19 cellular contexts compared by ENCODE assay signal in genomic region chr22:20061481-20061861, GRCh38. TPM values are rescaled to one million over a fixed set of nuclear protein-coding genes. Genes with fewer than 3 reads are reported as not detected.
A peak's percentile ranks its signal among the peaks of the same experiment; 100 is the strongest.
DNase-seq lines count a peak whose midpoint lies in the region; ATAC-seq, FAIRE-seq and TF ChIP-seq lines count a peak whose summit lies in the region.
"Had no signal": no experiment of that assay in that cellular context is flagged by ENCODE, and none has a peak within 500 bp of the region (broad histone marks: within the 10 kb centered on the region; RNA-seq: fewer than 3 reads in every experiment).

No MANE protein-coding gene starts in this region.

- H3K9ac ChIP-seq in IMR-90 (ENCODE audit: low read depth, low read length) (no peak overlapping the region), endothelial cell of umbilical vein (replicated peaks; ENCODE audit: extremely low read depth, insufficient read depth, low read length) (no peak overlapping the region)
- H3K9ac ChIP-seq: BLaER1 had no signal

- no peak overlapping the region for H2BK15ac ChIP-seq in IMR-90 (ENCODE audit: low read depth, low read length)

- H3K4me3 Mint-ChIP-seq in activated T-helper 17 cell treated with anti-CD3 and anti-CD28 coated beads, Interleukin-2, amount 50 U/mL, for 72 hours = no peak overlapping the region
- H3K4me3 Mint-ChIP-seq: dendritic cell treated with granulocyte-macrophage colony-stimulating factor and Interleukin-4, amounts not matched to agents 40 ng/mL and 50 ng/mL, for 4 days had no signal

- no peak overlapping the region for H2AK5ac ChIP-seq in IMR-90 (ENCODE audit: low read depth, low read length)

- in situ Hi-C loops in IMR-90 (cut with MboI; ENCODE audit: low sequenced_read_pairs) = no loop called here
- in situ Hi-C loops in transverse colon (cut with MboI; ENCODE audit: low pct_ligation_motif_present in 1 of 4, low pct_unique_long_range_greater_than_20kb in 1 of 4, low sequenced_read_pairs in 3 of 4) = no loop called here

- H3K36me3 Mint-ChIP-seq in activated T-helper 17 cell treated with anti-CD3 and anti-CD28 coated beads, Interleukin-2, amount 50 U/mL, for 72 hours (ENCODE audit: low read depth) = peaks cover 17% of the 10 kb centered on the region

- no peak overlapping the region for H3K4ac ChIP-seq in IMR-90 (ENCODE audit: low read depth, low read length)

- 87% methylated on average over 8 of the region's 11 CpGs; no CpG with 5 or more reads in 1 of the 2 experiments for WGBS in IMR-90 (ENCODE audit: extremely low coverage in 2 of 2, insufficient read length in 1 of 2), 2 experiments
- 81% methylated on average over 7 of the region's 11 CpGs; no CpG with 5 or more reads in 1 of the 2 donors for WGBS in transverse colon (ENCODE audit: low coverage in 1 of 2), 2 donors

- no peak for TF ChIP-seq EP300 in transverse colon (IDR thresholded peaks at IDR 0.05; ENCODE audit: low read depth)

- CTCF ChIA-PET in IMR-90 (lab: Yijun Ruan, JAX) (no interaction called here), endothelial cell of umbilical vein (lab: Charles Lee) (interaction anchor here (1.0 to 1.2 kb wide), 3 partner anchors 17 to 108 kb away, joined by 3 to 4 read pairs (median 4); no protein-coding TSS in a partner anchor)

- H3K36me3 ChIP-seq in IMR-90 (ENCODE audit: control insufficient read depth, insufficient read depth, low read length) (peaks cover 40% of the 10 kb centered on the region), endothelial cell of umbilical vein (ENCODE audit: control insufficient read depth in 2 of 2, extremely low read depth in 1 of 2, insufficient read depth in 2 of 2, low read length in 2 of 2) (peaks cover 2 to 19% of the 10 kb centered on the region in 2 experiments), osteoblast (ENCODE audit: insufficient read depth, low read length) (peaks cover 27% of the 10 kb centered on the region), transverse colon (peaks cover 0 to 11% (median 2%) of the 10 kb centered on the region in 4 donors)

- H3K23ac ChIP-seq in IMR-90 (ENCODE audit: low read depth, low read length) = no peak overlapping the region

- POLR2A ChIA-PET in IMR-90 (lab: Charles Lee; ENCODE audit: unreplicated experiment) = no interaction called here
- POLR2A ChIA-PET in endothelial cell of umbilical vein (lab: Charles Lee) = no interaction called here

- H3K79me2 ChIP-seq in endothelial cell of umbilical vein (ENCODE audit: control insufficient read depth, insufficient read depth, low read length) = no peaks in the 10 kb centered on the region
- H3K79me2 ChIP-seq in osteoblast (ENCODE audit: insufficient read depth, low read length) = no peaks in the 10 kb centered on the region

- H3K4me1 ChIP-seq in IMR-90 (ENCODE audit: control insufficient read depth, insufficient read depth, low read length) (no peaks in the 10 kb centered on the region), endothelial cell of umbilical vein (ENCODE audit: control insufficient read depth, extremely low read depth, insufficient read depth, low read length) (peaks cover 12% of the 10 kb centered on the region), osteoblast (ENCODE audit: insufficient read depth, low read length) (no peaks in the 10 kb centered on the region), transverse colon (no peaks in the 10 kb centered on the region)
- H3K4me1 ChIP-seq: ascending aorta, tibial artery had no signal

- H4K8ac ChIP-seq in IMR-90 (ENCODE audit: low read depth in 2 of 2, low read length in 2 of 2) = no peak overlapping the region

- peaks cover 5 to 8% of the 10 kb centered on the region in 2 experiments; a peak in 1 of 4 replicates for H3K79me1 ChIP-seq in IMR-90 (ENCODE audit: low read depth in 1 of 2, low read length in 2 of 2)

- H2AFZ ChIP-seq in IMR-90 (replicated peaks; ENCODE audit: low read length, poor library complexity) (no peak overlapping the region), endothelial cell of umbilical vein (ENCODE audit: low read depth, low read length) (no peak overlapping the region), osteoblast (ENCODE audit: low read length) (no peak overlapping the region)

- no peaks in the 10 kb centered on the region for H3K4me1 Mint-ChIP-seq in activated T-helper 17 cell treated with anti-CD3 and anti-CD28 coated beads, Interleukin-2, amount 50 U/mL, for 72 hours

- H3K56ac ChIP-seq in IMR-90 (ENCODE audit: extremely low read depth, insufficient read depth, low read length) = no peak overlapping the region

- TF ChIP-seq POLR2A in IMR-90 (IDR thresholded peaks at IDR 0.05; ENCODE audit: low read depth, low read length) = no peak
- TF ChIP-seq POLR2A in endothelial cell of umbilical vein (IDR thresholded peaks at IDR 0.05; ENCODE audit: low read depth, low read length) = no peak
- TF ChIP-seq POLR2A in transverse colon (IDR thresholded peaks at IDR 0.05) = no peak

- H3K9me1 ChIP-seq in IMR-90 (ENCODE audit: insufficient read depth, low read length) (peaks cover 6% of the 10 kb centered on the region), endothelial cell of umbilical vein (replicated peaks; ENCODE audit: control insufficient read depth, extremely low read depth, insufficient read depth, low read length) (no peaks in the 10 kb centered on the region)

- H3K4me2 ChIP-seq in IMR-90 (ENCODE audit: low read depth, low read length) (no peak overlapping the region), endothelial cell of umbilical vein (ENCODE audit: insufficient read depth, low read length) (no peak overlapping the region), osteoblast (ENCODE audit: insufficient read depth, low read length) (no peak overlapping the region)
- H3K4me2 ChIP-seq: BLaER1 had no signal

- dilution Hi-C loops in IMR-90 (cut with HindIII; ENCODE audit: low sequenced_read_pairs, unreplicated experiment) (no loop called here), endothelial cell of umbilical vein (cut with MboI; ENCODE audit: extremely low pct_ligation_motif_present, low sequenced_read_pairs) (no loop called here)

- H2AK9ac ChIP-seq in IMR-90 (replicated peaks; ENCODE audit: low read depth, low read length, poor library complexity) = no peak overlapping the region

- no peak overlapping the region for H3K27ac Mint-ChIP-seq in activated T-helper 17 cell treated with anti-CD3 and anti-CD28 coated beads, Interleukin-2, amount 50 U/mL, for 72 hours
- H3K27ac Mint-ChIP-seq: dendritic cell treated with granulocyte-macrophage colony-stimulating factor and Interleukin-4, amounts not matched to agents 40 ng/mL and 50 ng/mL, for 4 days had no signal

- no peak overlapping the region for H2BK20ac ChIP-seq in IMR-90 (ENCODE audit: low read depth, low read length)

- H3K27me3 Mint-ChIP-seq in activated T-helper 17 cell treated with anti-CD3 and anti-CD28 coated beads, Interleukin-2, amount 50 U/mL, for 72 hours = no peaks in the 10 kb centered on the region
- H3K27me3 Mint-ChIP-seq: dendritic cell treated with granulocyte-macrophage colony-stimulating factor and Interleukin-4, amounts not matched to agents 40 ng/mL and 50 ng/mL, for 4 days had no signal

- H3K9me3 ChIP-seq in IMR-90 (ENCODE audit: control insufficient read depth, insufficient read depth, low read length) = no peaks in the 10 kb centered on the region
- no peaks in the 10 kb centered on the region for H3K9me3 ChIP-seq in endothelial cell of umbilical vein (replicated peaks; ENCODE audit: control insufficient read depth, insufficient read depth, low read length)
- H3K9me3 ChIP-seq in osteoblast (ENCODE audit: low read depth, low read length) = no peaks in the 10 kb centered on the region
- no peaks in the 10 kb centered on the region for H3K9me3 ChIP-seq in transverse colon
- H3K9me3 ChIP-seq: ascending aorta, BLaER1, tibial artery had no signal

- BruUV-seq in IMR-90 (replicated peaks; lab: Mats Ljungman, UMichigan) (no TSS peak), endothelial cell of umbilical vein (replicated peaks; lab: Mats Ljungman, UMichigan) (no TSS peak)

- DNase-seq in ELR (ENCODE audit: low read depth) (peak; percentile 43), IMR-90 (peak; percentile 8), endothelial cell of umbilical vein (ENCODE audit: low read depth, low spot score) (peak; percentile 6), osteoblast (ENCODE audit: insufficient read length, low spot score, missing footprints) (peak; percentile 68), transverse colon (no peak), OCI-M1 (lab: John Stamatoyannopoulos, UW) (no peak)
- DNase-seq: activated CD4-positive, CD25-positive, alpha-beta regulatory T cell; DMS153; NCI-H1436; NCI-H2227 treated with DMSO at 0.1 percent for 48 hours; nucleus accumbens; SHP77 treated with DMSO at 0.1 percent for 48 hours; tibial artery had no signal

- H3K27ac ChIP-seq in IMR-90 (ENCODE audit: insufficient read depth, low read length) (no peak overlapping the region), endothelial cell of umbilical vein (ENCODE audit: insufficient read depth, low read depth, low read length) (peak overlapping the region; percentile 2), osteoblast (ENCODE audit: low read depth, low read length) (no peak overlapping the region), transverse colon (no peak overlapping the region)
- H3K27ac ChIP-seq: ascending aorta, BLaER1, HL-60, tibial artery had no signal

- no peak overlapping the region for H3K18ac ChIP-seq in IMR-90 (ENCODE audit: low read depth, low read length)

- no peak for FAIRE-seq in endothelial cell of umbilical vein (lab: Jason Lieb, UNC)

- H4K5ac ChIP-seq in IMR-90 (ENCODE audit: low read depth, low read length) = no peak overlapping the region

- H3K9me3 Mint-ChIP-seq in activated T-helper 17 cell treated with anti-CD3 and anti-CD28 coated beads, Interleukin-2, amount 50 U/mL, for 72 hours = no peaks in the 10 kb centered on the region
- H3K9me3 Mint-ChIP-seq: dendritic cell treated with granulocyte-macrophage colony-stimulating factor and Interleukin-4, amounts not matched to agents 40 ng/mL and 50 ng/mL, for 4 days had no signal

- H3K27me3 ChIP-seq in IMR-90 (ENCODE audit: control insufficient read depth, insufficient read depth, low read length) (no peaks in the 10 kb centered on the region), endothelial cell of umbilical vein (ENCODE audit: control insufficient read depth in 2 of 2, insufficient read depth in 2 of 2, low read length in 2 of 2) (no peaks in the 10 kb centered on the region), osteoblast (ENCODE audit: insufficient read depth, low read length) (no peaks in the 10 kb centered on the region), transverse colon (no peaks in the 10 kb centered on the region)
- H3K27me3 ChIP-seq: ascending aorta, BLaER1, tibial artery had no signal

- intact Hi-C loops in IMR-90 (cut with micrococcal nuclease) (no loop called here), endothelial cell of umbilical vein (cut with micrococcal nuclease) (no loop called here), transverse colon (cut with DNase I; ENCODE audit: low total_unique reads) (no loop called here)

- H3K4me3 ChIP-seq in IMR-90 (ENCODE audit: insufficient read depth, low read depth, low read length) (no peak overlapping the region), endothelial cell of umbilical vein (replicated peaks in 1 of 3; ENCODE audit: insufficient read depth in 1 of 3, low read depth in 1 of 3, low read length in 3 of 3) (no peak overlapping the region), osteoblast (ENCODE audit: insufficient read depth, low read length) (no peak overlapping the region), transverse colon (no peak overlapping the region)
- H3K4me3 ChIP-seq: ascending aorta, BLaER1, tibial artery had no signal

- H2BK120ac ChIP-seq in IMR-90 (ENCODE audit: low read depth, low read length) = no peak overlapping the region

- no peak overlapping the region for H4K91ac ChIP-seq in IMR-90 (ENCODE audit: insufficient read depth, low read depth, low read length)

- H3K14ac ChIP-seq in IMR-90 (replicated peaks; ENCODE audit: low read depth, low read length) = no peak overlapping the region

- H4K20me1 ChIP-seq in IMR-90 (ENCODE audit: insufficient read depth, low read length) (no peaks in the 10 kb centered on the region; the same call in 1 of the 2 replicates), endothelial cell of umbilical vein (replicated peaks; ENCODE audit: control insufficient read depth, extremely low read depth, insufficient read depth, low read length) (no peaks in the 10 kb centered on the region), osteoblast (ENCODE audit: insufficient read depth, low read length) (peaks cover 9% of the 10 kb centered on the region)
- H4K20me1 ChIP-seq: BLaER1 had no signal

- TF ChIP-seq CTCF in IMR-90 (conservative IDR thresholded peaks at IDR 0.05; ENCODE audit: low read depth, low read length) = no peak
- TF ChIP-seq CTCF in endothelial cell of umbilical vein (IDR thresholded peaks at IDR 0.05; ENCODE audit: extremely low read depth in 1 of 2, insufficient read depth in 1 of 2, low read depth in 1 of 2, low read length in 2 of 2) = no peak
- no peak for TF ChIP-seq CTCF in osteoblast (IDR thresholded peaks at IDR 0.05; ENCODE audit: extremely low read depth, low read depth, low read length)
- no peak for TF ChIP-seq CTCF in transverse colon (IDR thresholded peaks at IDR 0.05)

- no peak for TF ChIP-seq RAD21 in IMR-90 (IDR thresholded peaks at IDR 0.05; ENCODE audit: low read length)

- no peak for ATAC-seq in IMR-90 (ENCODE audit: low read depth)
- ATAC-seq in GM18870 (IDR thresholded peaks at IDR 0.05; ENCODE audit: unreplicated experiment) = no peak
- ATAC-seq in activated T-helper 17 cell treated with anti-CD3 and anti-CD28 coated beads, Interleukin-2, amount 50 U/mL, for 72 hours (replicated peaks) = no peak

- no peak overlapping the region for H2BK5ac ChIP-seq in IMR-90 (ENCODE audit: low read depth, low read length, poor library complexity, severe bottlenecking)

RNA-seq across cellular contexts. Expression of gene DGCR8, which starts 18.6 kb away (rescaled TPM):
- total RNA-seq in IMR-90 (2012; rRNA removed) = 16.7 and 22.8 TPM in 2 replicates
- 21.5 and 25.3 TPM in 2 replicates for polyA plus RNA-seq in IMR-90 (2012; rRNA removed)
- 12.2 and 14.6 TPM in 2 replicates for polyA plus RNA-seq in IMR-90 (2012; cell fraction: cytosol; rRNA removed)
- polyA plus RNA-seq in IMR-90 (2012; cell fraction: nucleus; rRNA removed; ENCODE audit: low replicate concordance) = 122 and 125 TPM in 2 replicates
- 64.2 and 69.7 TPM in 2 replicates for total RNA-seq in endothelial cell of umbilical vein
- polyA plus RNA-seq in endothelial cell of umbilical vein = 30.7 and 32.7 TPM in 2 replicates
- 19.3 and 20.7 TPM in 2 replicates for polyA plus RNA-seq in endothelial cell of umbilical vein (2011; cell fraction: cytosol; rRNA removed)
- polyA plus RNA-seq in endothelial cell of umbilical vein (2011; cell fraction: nucleus; rRNA removed) = 204 and 207 TPM in 2 replicates
- 23.8 and 25.5 TPM in 2 replicates for polyA plus RNA-seq in endothelial cell of umbilical vein (2012)
- polyA minus RNA-seq in endothelial cell of umbilical vein = 46.3 and 55.3 TPM in 2 replicates
- 13.1 TPM for polyA minus RNA-seq in endothelial cell of umbilical vein (2011; cell fraction: cytosol; rRNA and poly(A)+ RNA removed)
- polyA minus RNA-seq in endothelial cell of umbilical vein (2011; cell fraction: nucleus; rRNA and poly(A)+ RNA removed) = 69.8 and 77.2 TPM in 2 replicates
- 25.9 and 44.2 TPM in 2 replicates for total RNA-seq in osteoblast
- 100 to 1,000 TPM in 1 of 4 donors, 10 to 100 TPM in 3; 34.3 to 182 (median 64.7) TPM for total RNA-seq in transverse colon
- 10 to 100 TPM; 42.8 to 43.2 TPM for total RNA-seq in activated T-helper 17 cell treated with anti-CD3 and anti-CD28 coated beads, Interleukin-2, amount 50 U/mL, for 72 hours

RNA-seq across cellular contexts. Expression of gene TANGO2, which starts 40.6 kb away (rescaled TPM):
- total RNA-seq in IMR-90 (2012; rRNA removed) = 60.5 and 75.1 TPM in 2 replicates
- polyA plus RNA-seq in IMR-90 (2012; rRNA removed) = 43.2 and 45.1 TPM in 2 replicates
- polyA plus RNA-seq in IMR-90 (2012; cell fraction: cytosol; rRNA removed) = 33.0 and 52.8 TPM in 2 replicates
- 45.9 and 91.8 TPM in 2 replicates for polyA plus RNA-seq in IMR-90 (2012; cell fraction: nucleus; rRNA removed; ENCODE audit: low replicate concordance)
- 33.2 and 40.0 TPM in 2 replicates for total RNA-seq in endothelial cell of umbilical vein
- polyA plus RNA-seq in endothelial cell of umbilical vein = 49.3 and 59.5 TPM in 2 replicates
- 34.3 and 36.5 TPM in 2 replicates for polyA plus RNA-seq in endothelial cell of umbilical vein (2011; cell fraction: cytosol; rRNA removed)
- 48.4 and 53.3 TPM in 2 replicates for polyA plus RNA-seq in endothelial cell of umbilical vein (2011; cell fraction: nucleus; rRNA removed)
- polyA plus RNA-seq in endothelial cell of umbilical vein (2012) = 20.4 and 20.9 TPM in 2 replicates
- polyA minus RNA-seq in endothelial cell of umbilical vein = 82.2 and 90.8 TPM in 2 replicates
- polyA minus RNA-seq in endothelial cell of umbilical vein (2011; cell fraction: cytosol; rRNA and poly(A)+ RNA removed) = 10.1 TPM
- polyA minus RNA-seq in endothelial cell of umbilical vein (2011; cell fraction: nucleus; rRNA and poly(A)+ RNA removed) = 22.9 and 23.8 TPM in 2 replicates
- 41.8 and 43.8 TPM in 2 replicates for total RNA-seq in osteoblast
- total RNA-seq in transverse colon = 100 to 1,000 TPM in 1 of 4 donors, 10 to 100 TPM in 3; 32.9 to 101 (median 50.6) TPM
- total RNA-seq in activated T-helper 17 cell treated with anti-CD3 and anti-CD28 coated beads, Interleukin-2, amount 50 U/mL, for 72 hours = 10 to 100 TPM; 19.3 to 28.2 TPM

RNA-seq across cellular contexts. Expression of gene ARVCF, which starts 44.8 kb away (rescaled TPM):
- total RNA-seq in IMR-90 (2012; rRNA removed) (8.6 and 12.2 TPM in 2 replicates), endothelial cell of umbilical vein (105 and 109 TPM in 2 replicates), osteoblast (19.7 and 27.1 TPM in 2 replicates), transverse colon (10 to 100 TPM; 15.3 to 81.6 (median 19.3) TPM)
- polyA plus RNA-seq in IMR-90 (2012; rRNA removed) (14.1 and 18.1 TPM in 2 replicates), endothelial cell of umbilical vein (81.3 and 83.6 TPM in 2 replicates)
- 8.9 and 14.7 TPM in 2 replicates for polyA plus RNA-seq in IMR-90 (2012; cell fraction: cytosol; rRNA removed)
- polyA plus RNA-seq in IMR-90 (2012; cell fraction: nucleus; rRNA removed; ENCODE audit: low replicate concordance) = 46.1 and 149 TPM in 2 replicates
- polyA plus RNA-seq in endothelial cell of umbilical vein (2011; cell fraction: cytosol; rRNA removed) = 30.5 and 49.1 TPM in 2 replicates
- polyA plus RNA-seq in endothelial cell of umbilical vein (2011; cell fraction: nucleus; rRNA removed) = 288 and 295 TPM in 2 replicates
- 22.8 and 27.5 TPM in 2 replicates for polyA plus RNA-seq in endothelial cell of umbilical vein (2012)
- polyA minus RNA-seq in endothelial cell of umbilical vein = 43.0 and 52.9 TPM in 2 replicates
- 1.7 TPM for polyA minus RNA-seq in endothelial cell of umbilical vein (2011; cell fraction: cytosol; rRNA and poly(A)+ RNA removed)
- 58.2 and 105 TPM in 2 replicates for polyA minus RNA-seq in endothelial cell of umbilical vein (2011; cell fraction: nucleus; rRNA and poly(A)+ RNA removed)
- 1 to 10 TPM; 1.0 to 1.2 TPM for total RNA-seq in activated T-helper 17 cell treated with anti-CD3 and anti-CD28 coated beads, Interleukin-2, amount 50 U/mL, for 72 hours

RNA-seq across cellular contexts. Expression of gene RANBP1, which starts 54.4 kb away (rescaled TPM):
- 173 and 271 TPM in 2 replicates for total RNA-seq in IMR-90 (2012; rRNA removed)
- polyA plus RNA-seq in IMR-90 (2012; rRNA removed) = 376 and 419 TPM in 2 replicates
- 171 and 509 TPM in 2 replicates for polyA plus RNA-seq in IMR-90 (2012; cell fraction: cytosol; rRNA removed)
- polyA plus RNA-seq in IMR-90 (2012; cell fraction: nucleus; rRNA removed; ENCODE audit: low replicate concordance) = 88.9 and 183 TPM in 2 replicates
- 237 and 247 TPM in 2 replicates for total RNA-seq in endothelial cell of umbilical vein
- 144 and 228 TPM in 2 replicates for polyA plus RNA-seq in endothelial cell of umbilical vein
- 367 and 491 TPM in 2 replicates for polyA plus RNA-seq in endothelial cell of umbilical vein (2011; cell fraction: cytosol; rRNA removed)
- 232 and 275 TPM in 2 replicates for polyA plus RNA-seq in endothelial cell of umbilical vein (2011; cell fraction: nucleus; rRNA removed)
- polyA plus RNA-seq in endothelial cell of umbilical vein (2012) = 152 and 208 TPM in 2 replicates
- polyA minus RNA-seq in endothelial cell of umbilical vein = 161 and 163 TPM in 2 replicates
- polyA minus RNA-seq in endothelial cell of umbilical vein (2011; cell fraction: cytosol; rRNA and poly(A)+ RNA removed) = 170 TPM
- 36.4 and 38.4 TPM in 2 replicates for polyA minus RNA-seq in endothelial cell of umbilical vein (2011; cell fraction: nucleus; rRNA and poly(A)+ RNA removed)
- total RNA-seq in osteoblast = 78.4 and 85.8 TPM in 2 replicates
- total RNA-seq in transverse colon = 100 to 1,000 TPM in 3 of 4 donors, 10 to 100 TPM in 1; 45.6 to 128 (median 106) TPM
- total RNA-seq in activated T-helper 17 cell treated with anti-CD3 and anti-CD28 coated beads, Interleukin-2, amount 50 U/mL, for 72 hours = 100 to 1,000 TPM; 187 to 421 TPM

RNA-seq across cellular contexts. Expression of gene TRMT2A, which starts 55.6 kb away (rescaled TPM):
- 12.8 and 22.0 TPM in 2 replicates for total RNA-seq in IMR-90 (2012; rRNA removed)
- 39.1 and 46.4 TPM in 2 replicates for polyA plus RNA-seq in IMR-90 (2012; rRNA removed)
- polyA plus RNA-seq in IMR-90 (2012; cell fraction: cytosol; rRNA removed) = 17.4 and 20.9 TPM in 2 replicates
- 229 and 533 TPM in 2 replicates for polyA plus RNA-seq in IMR-90 (2012; cell fraction: nucleus; rRNA removed; ENCODE audit: low replicate concordance)
- 50.5 and 51.2 TPM in 2 replicates for total RNA-seq in endothelial cell of umbilical vein
- polyA plus RNA-seq in endothelial cell of umbilical vein = 61.9 and 73.2 TPM in 2 replicates
- polyA plus RNA-seq in endothelial cell of umbilical vein (2011; cell fraction: cytosol; rRNA removed) = 22.6 and 30.9 TPM in 2 replicates
- 236 and 254 TPM in 2 replicates for polyA plus RNA-seq in endothelial cell of umbilical vein (2011; cell fraction: nucleus; rRNA removed)
- polyA plus RNA-seq in endothelial cell of umbilical vein (2012) = 26.5 and 28.9 TPM in 2 replicates
- polyA minus RNA-seq in endothelial cell of umbilical vein = 39.2 and 46.6 TPM in 2 replicates
- polyA minus RNA-seq in endothelial cell of umbilical vein (2011; cell fraction: cytosol; rRNA and poly(A)+ RNA removed) = 42.8 TPM
- polyA minus RNA-seq in endothelial cell of umbilical vein (2011; cell fraction: nucleus; rRNA and poly(A)+ RNA removed) = 43.1 and 69.8 TPM in 2 replicates
- total RNA-seq in osteoblast = 35.9 and 43.8 TPM in 2 replicates
- 10 to 100 TPM; 38.6 to 77.4 (median 46.5) TPM for total RNA-seq in transverse colon
- total RNA-seq in activated T-helper 17 cell treated with anti-CD3 and anti-CD28 coated beads, Interleukin-2, amount 50 U/mL, for 72 hours = 100 to 1,000 TPM in 1 of 2 donors, 10 to 100 TPM in 1; 71.7 to 110 TPM

Comparison
In these comparisons a context has a peak if more than half of its experiments do, and no peak if none do; other contexts are left out.
1. DNase-seq: peak in ELR (single experiment), IMR-90 (single experiment), endothelial cell of umbilical vein (single experiment) and osteoblast (single experiment); none in transverse colon (single experiment) and OCI-M1 (single experiment).